9 cellular contexts compared by ENCODE assay signal in genomic region chr2:48249631-48250473, GRCh38.
DNase-seq lines count a peak whose midpoint lies in the region; ATAC-seq and TF ChIP-seq lines count a peak whose summit lies in the region.
"Had no signal": no experiment of that assay in that cellular context is flagged by ENCODE, and none has a peak within 500 bp of the region (broad histone marks: within the 10 kb centered on the region; RNA-seq: fewer than 3 reads in every experiment).

No MANE protein-coding gene starts in this region.

- TF ChIP-seq CTCF in Panc1 (IDR thresholded peaks at IDR 0.05): no peak
- no peak for TF ChIP-seq CTCF in fibroblast of pulmonary artery (IDR thresholded peaks at IDR 0.05; ENCODE audit: low read length, missing control alignments)
- TF ChIP-seq CTCF in GM20000 (IDR thresholded peaks at IDR 0.05; ENCODE audit: extremely low read depth, missing control alignments): no peak

- H3K9ac ChIP-seq in GM23248: peak overlapping the region; percentile 19

- POLR2A ChIA-PET in Panc1 (lab: Charles Lee): no interaction called here

- CTCF ChIA-PET in Panc1 (lab: Charles Lee): no interaction called here

- WGBS in GM23248 (ENCODE audit: low coverage in 1 of 2, low lambda C conversion rate in 2 of 2, missing lambda C conversion rate in 2 of 2), 2 experiments: 47 to 50% methylated on average over 5 of the region's 5 CpGs

- H2AFZ ChIP-seq in GM23248: peak overlapping the region; percentile 66

- in situ Hi-C loops in GM23248 (cut with MboI): no loop called here
- in situ Hi-C loops in Panc1 (cut with HindIII; ENCODE audit: low pct_unique_long_range_greater_than_20kb, low sequenced_read_pairs): no loop called here

- H4K20me1 ChIP-seq in GM23248 (ENCODE audit: insufficient read depth): no peaks in the 10 kb centered on the region

- H3K79me2 ChIP-seq in GM23248 (ENCODE audit: insufficient read depth): no peaks in the 10 kb centered on the region

- DNase-seq in GM23248: peak; percentile 49
- DNase-seq in Panc1 (ENCODE audit: low read depth, low spot score): no peak
- peak; percentile 62 for DNase-seq in fibroblast of pulmonary artery (ENCODE audit: low read depth)
- no peak for DNase-seq in sciatic nerve (ENCODE audit: low spot score)
- DNase-seq in GM20000 (ENCODE audit: low spot score): no peak
- DNase-seq: NCI-H2081 treated with DMSO at 0.1 percent for 48 hours had no signal

- H3K36me3 ChIP-seq in GM23248 (ENCODE audit: low read depth) (no peaks in the 10 kb centered on the region), Panc1 (ENCODE audit: control insufficient read depth, insufficient read depth, low read length) (no peaks in the 10 kb centered on the region)

- ATAC-seq in Panc1: peak; percentile 36; the same call in 1 of the 2 replicates
- ATAC-seq in sciatic nerve: peak; percentile 73
- no peak for ATAC-seq in HG03045 (IDR thresholded peaks at IDR 0.05; ENCODE audit: unreplicated experiment)
- ATAC-seq in HG03521 (IDR thresholded peaks at IDR 0.05; ENCODE audit: unreplicated experiment): no peak
- no peak for ATAC-seq in GM21529 (IDR thresholded peaks at IDR 0.05; ENCODE audit: unreplicated experiment)

- no peaks in the 10 kb centered on the region for H3K9me2 ChIP-seq in GM23248 (ENCODE audit: insufficient read depth)

- H3K27me3 ChIP-seq in GM23248 (replicated peaks; ENCODE audit: insufficient read depth) (no peaks in the 10 kb centered on the region), Panc1 (ENCODE audit: control insufficient read depth, insufficient read depth, low read length) (no peaks in the 10 kb centered on the region)

- H3F3A ChIP-seq in GM23248 (ENCODE audit: insufficient read depth): peaks cover 17% of the 10 kb centered on the region

- intact Hi-C loops in Panc1 (cut with micrococcal nuclease; ENCODE audit: unreplicated experiment) (no loop called here), sciatic nerve (cut with DNase I) (no loop called here)

- H3K27ac ChIP-seq in GM23248 (peak overlapping the region; percentile 92), Panc1 (ENCODE audit: low read length) (no peak overlapping the region)

- H3K9me3 ChIP-seq in GM23248 (ENCODE audit: low read depth) (no peaks in the 10 kb centered on the region), Panc1 (ENCODE audit: control insufficient read depth, insufficient read depth, low read depth, low read length) (no peaks in the 10 kb centered on the region)

- H3K4me3 ChIP-seq in GM23248: no peak overlapping the region
- H3K4me3 ChIP-seq in Panc1 (ENCODE audit: low read depth in 2 of 2, low read length in 2 of 2): no peak overlapping the region
- no peak overlapping the region for H3K4me3 ChIP-seq in fibroblast of pulmonary artery (replicated peaks; ENCODE audit: low read depth, low read length)

- peaks cover 34% of the 10 kb centered on the region for H3K4me1 ChIP-seq in GM23248 (ENCODE audit: insufficient read depth)
- H3K4me1 ChIP-seq in Panc1 (ENCODE audit: control insufficient read depth, insufficient read depth, low read length): peaks cover 5% of the 10 kb centered on the region; the same call in 1 of the 2 replicates

- H3K4me2 ChIP-seq in GM23248 (ENCODE audit: unreplicated experiment): peak overlapping the region; percentile 70

- BruUV-seq in Panc1 (replicated peaks; lab: Mats Ljungman, UMichigan): no TSS peak

Comparison
In these comparisons a context has a peak if more than half of its experiments do, and no peak if none do; other contexts are left out.
1. DNase-seq: peak in GM23248 (single experiment) and fibroblast of pulmonary artery (single experiment); none in Panc1 (single experiment), sciatic nerve (single experiment) and GM20000 (single experiment).
2. ATAC-seq: peak in Panc1 (single experiment) and sciatic nerve (single experiment); none in HG03045 (single experiment), HG03521 (single experiment) and GM21529 (single experiment).